Comparison of ENCODE assay signal across 8 cellular contexts in genomic region chr18:6004683-6005082, GRCh38.
DNase-seq lines count a peak whose midpoint lies in the region; ATAC-seq and TF ChIP-seq lines count a peak whose summit lies in the region.

No MANE protein-coding gene starts in this region.

- H3K4me3 Mint-ChIP-seq in activated CD4-positive, alpha-beta memory T cell treated with anti-CD3 and anti-CD28 coated beads, Interleukin-2, amount 10 ng/mL, durations not matched to agents 7 days and 5 days: no peak overlapping the region

- peaks cover 4% of the 10 kb centered on the region for H3K27me3 Mint-ChIP-seq in activated CD4-positive, alpha-beta memory T cell treated with anti-CD3 and anti-CD28 coated beads, Interleukin-2, amount 10 ng/mL, durations not matched to agents 7 days and 5 days

- peaks cover 0 to 3% (median 1%) of the 10 kb centered on the region in 4 donors for H3K9me3 ChIP-seq in stomach

- POLR2A ChIA-PET in activated CD4-positive, alpha-beta memory T cell treated with anti-CD3 and anti-CD28 coated beads, Interleukin-2, amount 10 ng/mL, durations not matched to agents 7 days and 5 days (lab: Charles Lee): no interaction called here
- POLR2A ChIA-PET in HEK293T (lab: Yijun Ruan, JAX): no interaction called here

- DNase-seq in activated CD4-positive, alpha-beta memory T cell treated with anti-CD3 and anti-CD28 coated beads, Interleukin-2, amount 10 ng/mL, durations not matched to agents 7 days and 5 days: peak; percentile 22
- DNase-seq in HEK293T (ENCODE audit: extremely low spot score) (no peak), NCI-H524 (lab: John Stamatoyannopoulos, UW) (no peak), GM13976 (ENCODE audit: low spot score) (no peak), stomach (no peak)

- peaks cover 13% of the 10 kb centered on the region for H3K4me1 Mint-ChIP-seq in activated CD4-positive, alpha-beta memory T cell treated with anti-CD3 and anti-CD28 coated beads, Interleukin-2, amount 10 ng/mL, durations not matched to agents 7 days and 5 days

- no peak for TF ChIP-seq CTCF in GM13976 (IDR thresholded peaks at IDR 0.05; ENCODE audit: borderline replicate concordance, control extremely low read depth, extremely low read depth, insufficient read depth, missing control alignments)
- no peak for TF ChIP-seq CTCF in stomach (IDR thresholded peaks at IDR 0.05)

- H3K36me3 ChIP-seq in stomach: no peaks in the 10 kb centered on the region

- H3K27me3 ChIP-seq in stomach: no peaks in the 10 kb centered on the region

- no peaks in the 10 kb centered on the region for H3K4me1 ChIP-seq in stomach

- peaks cover 11% of the 10 kb centered on the region for H3K9me3 Mint-ChIP-seq in activated CD4-positive, alpha-beta memory T cell treated with anti-CD3 and anti-CD28 coated beads, Interleukin-2, amount 10 ng/mL, durations not matched to agents 7 days and 5 days

- no peak for TF ChIP-seq POLR2A in stomach (IDR thresholded peaks at IDR 0.05)

- no peak for TF ChIP-seq EP300 in stomach (IDR thresholded peaks at IDR 0.05)

- CTCF ChIA-PET in activated CD4-positive, alpha-beta memory T cell treated with anti-CD3 and anti-CD28 coated beads, Interleukin-2, amount 10 ng/mL, durations not matched to agents 7 days and 5 days (lab: Charles Lee): no interaction called here
- CTCF ChIA-PET in HEK293T (lab: Yijun Ruan, JAX): no interaction called here

- no peak overlapping the region for H3K27ac Mint-ChIP-seq in activated CD4-positive, alpha-beta memory T cell treated with anti-CD3 and anti-CD28 coated beads, Interleukin-2, amount 10 ng/mL, durations not matched to agents 7 days and 5 days

- no peaks in the 10 kb centered on the region for H3K36me3 Mint-ChIP-seq in activated CD4-positive, alpha-beta memory T cell treated with anti-CD3 and anti-CD28 coated beads, Interleukin-2, amount 10 ng/mL, durations not matched to agents 7 days and 5 days (ENCODE audit: low read depth)

- ATAC-seq in GM18520 (IDR thresholded peaks at IDR 0.05; ENCODE audit: unreplicated experiment) (peak; percentile 97), GM19468 (IDR thresholded peaks at IDR 0.05; ENCODE audit: extremely low read depth, unreplicated experiment) (peak; percentile 93), HG03045 (IDR thresholded peaks at IDR 0.05; ENCODE audit: unreplicated experiment) (peak; percentile 95)

- intact Hi-C loops in stomach (cut with DNase I; ENCODE audit: low total_unique reads): no loop called here

- in situ Hi-C loops in GM13976 (cut with MboI; ENCODE audit: low sequenced_read_pairs, unreplicated experiment): no loop called here

- no peak overlapping the region for H3K4me3 ChIP-seq in stomach

- 72 to 92% (median 84%) methylated on average over 3 of the region's 3 CpGs for WGBS in stomach, 5 donors

- no peak overlapping the region for H3K27ac ChIP-seq in stomach

TF ChIP-seq in HEK293T, 16 proteins besides CTCF, POLR2A, EP300 and RAD21:
- TF ChIP-seq ARNT (IDR thresholded peaks at IDR 0.05) (no peak), HDGF (IDR thresholded peaks at IDR 0.05; ENCODE audit: borderline replicate concordance) (no peak), L3MBTL2 (conservative IDR thresholded peaks at IDR 0.05) (no peak), FOXK2 (IDR thresholded peaks at IDR 0.05) (no peak), SUZ12 (IDR thresholded peaks at IDR 0.05) (no peak), CTBP1 (IDR thresholded peaks at IDR 0.05; ENCODE audit: borderline replicate concordance) (no peak), NFRKB (IDR thresholded peaks at IDR 0.05) (no peak), TARDBP (IDR thresholded peaks at IDR 0.05) (no peak), ZNF384 (IDR thresholded peaks at IDR 0.05) (no peak), SP1 (IDR thresholded peaks at IDR 0.05) (no peak), BHLHE40 (IDR thresholded peaks at IDR 0.05; ENCODE audit: borderline replicate concordance) (no peak), FOXM1 (IDR thresholded peaks at IDR 0.05; ENCODE audit: borderline replicate concordance) (no peak)
